18 cellular contexts compared by ENCODE assay signal in the genomic region with DNA sequence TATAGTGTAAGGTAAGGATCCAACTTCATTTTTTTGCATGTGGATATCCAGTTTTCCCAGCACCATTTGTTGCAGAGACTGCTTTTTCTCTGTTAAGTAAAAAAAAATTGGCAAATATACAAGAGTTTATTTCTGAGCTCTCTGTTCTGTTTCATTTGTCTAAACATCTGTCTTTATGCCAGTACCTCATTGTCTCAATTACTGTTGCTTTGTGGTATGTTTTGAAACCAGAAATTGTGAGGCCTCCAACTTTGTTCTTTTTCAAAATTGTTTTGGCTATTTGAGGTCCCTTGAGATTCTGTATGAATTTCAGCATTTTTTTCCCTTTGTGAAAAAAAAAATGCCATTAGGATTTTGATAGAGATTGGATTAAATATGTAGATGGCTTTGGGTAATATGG.
A peak's percentile ranks its signal among the peaks of the same experiment; 100 is the strongest.
DNase-seq lines count a peak whose midpoint lies in the region; FAIRE-seq and TF ChIP-seq lines count a peak whose summit lies in the region.
"Had no signal": no experiment of that assay in that cellular context is flagged by ENCODE, and none has a peak within 500 bp of the region (broad histone marks: within the 10 kb centered on the region; RNA-seq: fewer than 3 reads in every experiment).

No MANE protein-coding gene starts in this region.

- no peak overlapping the region for H3K4me3 ChIP-seq in fibroblast of pulmonary artery (replicated peaks; ENCODE audit: low read depth, low read length)
- no peak overlapping the region for H3K4me3 ChIP-seq in sigmoid colon
- H3K4me3 ChIP-seq: BLaER1, GM23338 had no signal

- H3K9me3 ChIP-seq in sigmoid colon, result no peaks in the 10 kb centered on the region
- H3K9me3 ChIP-seq: BLaER1 had no signal

- intact Hi-C loops in sigmoid colon (cut with DNase I), result no loop called here

- TF ChIP-seq CTCF in fibroblast of pulmonary artery (IDR thresholded peaks at IDR 0.05; ENCODE audit: low read length, missing control alignments), result no peak
- TF ChIP-seq CTCF in GM13977 (IDR thresholded peaks at IDR 0.05; ENCODE audit: extremely low read depth, insufficient read depth, missing control alignments), result no peak
- TF ChIP-seq CTCF in sigmoid colon (IDR thresholded peaks at IDR 0.05), result no peak

- peak; percentile 90 for FAIRE-seq in endometrium (lab: Jason Lieb, UNC)
- FAIRE-seq: A204.1, GM12892, H54 had no signal

- no peaks in the 10 kb centered on the region for H3K27me3 ChIP-seq in sigmoid colon
- H3K27me3 ChIP-seq: BLaER1 had no signal

- no peaks in the 10 kb centered on the region for H3K4me1 ChIP-seq in sigmoid colon

- in situ Hi-C loops in GM13977 (cut with MboI; ENCODE audit: low pct_unique_long_range_greater_than_20kb, low sequenced_read_pairs, unreplicated experiment), result no loop called here

- TF ChIP-seq EP300 in sigmoid colon (IDR thresholded peaks at IDR 0.05), result no peak

- DNase-seq in LHCN-M2 (ENCODE audit: low read depth), result peak; percentile 20
- peak; percentile 1 for DNase-seq in fibroblast of pulmonary artery (ENCODE audit: low read depth)
- DNase-seq in GM13977 (ENCODE audit: low spot score), result no peak
- DNase-seq in sigmoid colon, result no peak
- DNase-seq in T-helper 2 cell, result no peak
- no peak for DNase-seq in NAMALWA (ENCODE audit: low spot score)
- DNase-seq: ACHN; CD4-positive, alpha-beta memory T cell; DMS153; DMS79; GDM1; HCEC 1CT had no signal

- no peak overlapping the region for H3K27ac ChIP-seq in sigmoid colon
- H3K27ac ChIP-seq: BLaER1 had no signal

- no peaks in the 10 kb centered on the region for H3K36me3 ChIP-seq in sigmoid colon
- H3K36me3 ChIP-seq: BLaER1 had no signal

- no peak for TF ChIP-seq POLR2A in sigmoid colon (IDR thresholded peaks at IDR 0.05)

Comparison
In these comparisons a context has a peak if more than half of its experiments do, and no peak if none do; other contexts are left out.
1. DNase-seq: peak in LHCN-M2 (single experiment) and fibroblast of pulmonary artery (single experiment); none in GM13977 (single experiment), sigmoid colon (single experiment), T-helper 2 cell (0 of 5) and NAMALWA (single experiment).